In genomic region chr4:183503497-183504063, GRCh38 we compare ENCODE assay signal across 8 cellular contexts. TPM values are rescaled to one million over a fixed set of nuclear protein-coding genes. Genes with fewer than 3 reads are reported as not detected.
A peak's percentile ranks its signal among the peaks of the same experiment; 100 is the strongest.
DNase-seq lines count a peak whose midpoint lies in the region; ATAC-seq, FAIRE-seq and TF ChIP-seq lines count a peak whose summit lies in the region.

No MANE protein-coding gene starts in this region.

- no peaks in the 10 kb centered on the region for H3K9me3 ChIP-seq in pancreas

- peak; percentile 33 for DNase-seq in GM03348 (ENCODE audit: low spot score)
- peak; percentile 83 for DNase-seq in OCI-M1 (lab: John Stamatoyannopoulos, UW)
- DNase-seq in epithelial cell of esophagus (ENCODE audit: low read depth), result peak; percentile 19
- no peak for DNase-seq in pancreas
- DNase-seq in COR-L47 (lab: John Stamatoyannopoulos, UW), result no peak
- no peak for DNase-seq in GOT3 (lab: John Stamatoyannopoulos, UW)

- WGBS in pancreas, 2 donors, result 0 to 1% methylated on average over 15 of the region's 15 CpGs

- intact Hi-C loops in pancreas (cut with DNase I), result no loop called here

- TF ChIP-seq CTCF in 22Rv1 (IDR thresholded peaks at IDR 0.05) (no peak), epithelial cell of esophagus (IDR thresholded peaks at IDR 0.05; ENCODE audit: insufficient read depth, low read depth, low read length, missing control alignments) (no peak), pancreas (IDR thresholded peaks at IDR 0.05) (no peak)

- FAIRE-seq in pancreas (lab: Jason Lieb, UNC), result no peak

- H3K27me3 ChIP-seq in pancreas, result no peaks in the 10 kb centered on the region

- peak overlapping the region; percentile 97 for H3K27ac ChIP-seq in 22Rv1
- peak overlapping the region; percentile 94 to 100 (median 97) for H3K27ac ChIP-seq in pancreas

- H3K4me3 ChIP-seq in epithelial cell of esophagus (ENCODE audit: low read length) (peak overlapping the region; percentile 84), pancreas (peak overlapping the region; percentile 96 to 99 (median 98))

- ATAC-seq in HG02840 (IDR thresholded peaks at IDR 0.05; ENCODE audit: low FRiP score, unreplicated experiment) (peak; percentile 1), pancreas (no peak)

- H3K36me3 ChIP-seq in pancreas, result no peaks in the 10 kb centered on the region

- peaks cover 9 to 32% (median 17%) of the 10 kb centered on the region in 3 donors for H3K4me1 ChIP-seq in pancreas

RNA-seq across cellular contexts. Expression of gene ING2, which starts 1.3 kb away (rescaled TPM):
- 1 to 10 TPM; 3.1 to 8.4 (median 5.6) TPM for total RNA-seq in pancreas
- polyA plus RNA-seq in pancreas, result 10 to 100 TPM in 1 of 2 donors, 1 to 10 TPM in 1; 5.3 to 16.9 TPM

RNA-seq across cellular contexts. Expression of gene CDKN2AIP, which starts 59.1 kb away (rescaled TPM):
- 1 to 10 TPM; 6.4 to 9.5 (median 7.0) TPM for total RNA-seq in pancreas
- 10 to 100 TPM in 1 of 2 donors, 1 to 10 TPM in 1; 5.9 to 12.2 TPM for polyA plus RNA-seq in pancreas

Comparison
In these comparisons a context has a peak if more than half of its experiments do, and no peak if none do; other contexts are left out.
1. DNase-seq: peak in GM03348 (single experiment), OCI-M1 (single experiment) and epithelial cell of esophagus (single experiment); none in pancreas (0 of 6), COR-L47 (single experiment) and GOT3 (single experiment).